ENCODE assay signal across 1 cellular context in genomic region chr10:69696073-69696731, GRCh38.
TF ChIP-seq lines count a peak whose summit lies in the region.

No MANE protein-coding gene starts in this region.

TF ChIP-seq in K562, 482 proteins besides CTCF, POLR2A, EP300 and RAD21 (continued from another document and continues in another):
- TF ChIP-seq RREB1 (CRISPR knock-in tag; IDR thresholded peaks at IDR 0.05) (no peak), RCOR1 (IDR thresholded peaks at IDR 0.05; ENCODE audit: borderline replicate concordance in 1 of 2, low read depth in 2 of 2, low read length in 2 of 2) (0 out of 4 replicates have a peak, but pooled peaks of 1 of the 2 experiments have one; percentile 24), SMC3 (conservative IDR thresholded peaks at IDR 0.05; ENCODE audit: insufficient read depth, low read depth, low read length) (peak; percentile 62), CREBBP (IDR thresholded peaks at IDR 0.05; ENCODE audit: low read depth, low read length) (no peak), BRD4 (IDR thresholded peaks at IDR 0.05) (no peak), ATF7 (IDR thresholded peaks at IDR 0.05) (peak; percentile 92), CLOCK (CRISPR knock-in tag; IDR thresholded peaks at IDR 0.05; ENCODE audit: borderline replicate concordance) (no peak), GABPA (tag; conservative IDR thresholded peaks at IDR 0.05; ENCODE audit: low read depth) (0 out of 2 replicates have a peak, but pooled peaks have one; percentile 31), GTF2A2 (tag; IDR thresholded peaks at IDR 0.05) (no peak), SIX5 (IDR thresholded peaks at IDR 0.05; ENCODE audit: borderline replicate concordance in 1 of 2, insufficient read depth in 1 of 2, low read depth in 1 of 2, low read length in 2 of 2) (no peak), ZNF444 (CRISPR knock-in tag; IDR thresholded peaks at IDR 0.05) (no peak), PTTG1 (tag; IDR thresholded peaks at IDR 0.05; ENCODE audit: low read depth) (no peak), HDAC8 (tag; IDR thresholded peaks at IDR 0.05) (no peak), HIVEP1 (CRISPR knock-in tag; IDR thresholded peaks at IDR 0.05) (no peak), TEAD2 (tag; IDR thresholded peaks at IDR 0.05) (0 out of 2 replicates have a peak, but pooled peaks have one; percentile 8), FOXK2 (conservative IDR thresholded peaks at IDR 0.05 in 1 of 2, IDR thresholded peaks at IDR 0.05 in 1 of 2; ENCODE audit: low read depth in 2 of 2) (no peak), ARID2 (IDR thresholded peaks at IDR 0.05) (no peak), ATF3 (IDR thresholded peaks at IDR 0.05) (peak; percentile 80), ATF3 (CRISPR knock-in tag; conservative IDR thresholded peaks at IDR 0.05) (peak; percentile 66; the same call in 1 of the 2 replicates), CREM (IDR thresholded peaks at IDR 0.05; ENCODE audit: low read depth) (peak; percentile 33), MCM2 (IDR thresholded peaks at IDR 0.05; ENCODE audit: low read depth) (no peak), ZNF280B (CRISPR knock-in tag; IDR thresholded peaks at IDR 0.05) (no peak), HDGF (IDR thresholded peaks at IDR 0.05) (no peak)
- TF ChIP-seq, protein P1, sequence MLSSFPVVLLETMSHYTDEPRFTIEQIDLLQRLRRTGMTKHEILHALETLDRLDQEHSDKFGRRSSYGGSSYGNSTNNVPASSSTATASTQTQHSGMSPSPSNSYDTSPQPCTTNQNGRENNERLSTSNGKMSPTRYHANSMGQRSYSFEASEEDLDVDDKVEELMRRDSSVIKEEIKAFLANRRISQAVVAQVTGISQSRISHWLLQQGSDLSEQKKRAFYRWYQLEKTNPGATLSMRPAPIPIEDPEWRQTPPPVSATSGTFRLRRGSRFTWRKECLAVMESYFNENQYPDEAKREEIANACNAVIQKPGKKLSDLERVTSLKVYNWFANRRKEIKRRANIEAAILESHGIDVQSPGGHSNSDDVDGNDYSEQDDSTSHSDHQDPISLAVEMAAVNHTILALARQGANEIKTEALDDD (IDR thresholded peaks at IDR 0.05): no peak
- TF ChIP-seq, protein P2, sequence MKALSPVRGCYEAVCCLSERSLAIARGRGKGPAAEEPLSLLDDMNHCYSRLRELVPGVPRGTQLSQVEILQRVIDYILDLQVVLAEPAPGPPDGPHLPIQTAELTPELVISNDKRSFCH (CRISPR knock-in tag; IDR thresholded peaks at IDR 0.05): no peak
- TF ChIP-seq, protein P2 (tag; IDR thresholded peaks at IDR 0.05): no peak
- TF ChIP-seq, protein P3, sequence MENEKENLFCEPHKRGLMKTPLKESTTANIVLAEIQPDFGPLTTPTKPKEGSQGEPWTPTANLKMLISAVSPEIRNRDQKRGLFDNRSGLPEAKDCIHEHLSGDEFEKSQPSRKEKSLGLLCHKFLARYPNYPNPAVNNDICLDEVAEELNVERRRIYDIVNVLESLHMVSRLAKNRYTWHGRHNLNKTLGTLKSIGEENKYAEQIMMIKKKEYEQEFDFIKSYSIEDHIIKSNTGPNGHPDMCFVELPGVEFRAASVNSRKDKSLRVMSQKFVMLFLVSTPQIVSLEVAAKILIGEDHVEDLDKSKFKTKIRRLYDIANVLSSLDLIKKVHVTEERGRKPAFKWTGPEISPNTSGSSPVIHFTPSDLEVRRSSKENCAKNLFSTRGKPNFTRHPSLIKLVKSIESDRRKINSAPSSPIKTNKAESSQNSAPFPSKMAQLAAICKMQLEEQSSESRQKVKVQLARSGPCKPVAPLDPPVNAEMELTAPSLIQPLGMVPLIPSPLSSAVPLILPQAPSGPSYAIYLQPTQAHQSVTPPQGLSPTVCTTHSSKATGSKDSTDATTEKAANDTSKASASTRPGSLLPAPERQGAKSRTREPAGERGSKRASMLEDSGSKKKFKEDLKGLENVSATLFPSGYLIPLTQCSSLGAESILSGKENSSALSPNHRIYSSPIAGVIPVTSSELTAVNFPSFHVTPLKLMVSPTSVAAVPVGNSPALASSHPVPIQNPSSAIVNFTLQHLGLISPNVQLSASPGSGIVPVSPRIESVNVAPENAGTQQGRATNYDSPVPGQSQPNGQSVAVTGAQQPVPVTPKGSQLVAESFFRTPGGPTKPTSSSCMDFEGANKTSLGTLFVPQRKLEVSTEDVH (IDR thresholded peaks at IDR 0.05; ENCODE audit: low read depth, partially characterized antibody): no peak
- TF ChIP-seq, protein P4, sequence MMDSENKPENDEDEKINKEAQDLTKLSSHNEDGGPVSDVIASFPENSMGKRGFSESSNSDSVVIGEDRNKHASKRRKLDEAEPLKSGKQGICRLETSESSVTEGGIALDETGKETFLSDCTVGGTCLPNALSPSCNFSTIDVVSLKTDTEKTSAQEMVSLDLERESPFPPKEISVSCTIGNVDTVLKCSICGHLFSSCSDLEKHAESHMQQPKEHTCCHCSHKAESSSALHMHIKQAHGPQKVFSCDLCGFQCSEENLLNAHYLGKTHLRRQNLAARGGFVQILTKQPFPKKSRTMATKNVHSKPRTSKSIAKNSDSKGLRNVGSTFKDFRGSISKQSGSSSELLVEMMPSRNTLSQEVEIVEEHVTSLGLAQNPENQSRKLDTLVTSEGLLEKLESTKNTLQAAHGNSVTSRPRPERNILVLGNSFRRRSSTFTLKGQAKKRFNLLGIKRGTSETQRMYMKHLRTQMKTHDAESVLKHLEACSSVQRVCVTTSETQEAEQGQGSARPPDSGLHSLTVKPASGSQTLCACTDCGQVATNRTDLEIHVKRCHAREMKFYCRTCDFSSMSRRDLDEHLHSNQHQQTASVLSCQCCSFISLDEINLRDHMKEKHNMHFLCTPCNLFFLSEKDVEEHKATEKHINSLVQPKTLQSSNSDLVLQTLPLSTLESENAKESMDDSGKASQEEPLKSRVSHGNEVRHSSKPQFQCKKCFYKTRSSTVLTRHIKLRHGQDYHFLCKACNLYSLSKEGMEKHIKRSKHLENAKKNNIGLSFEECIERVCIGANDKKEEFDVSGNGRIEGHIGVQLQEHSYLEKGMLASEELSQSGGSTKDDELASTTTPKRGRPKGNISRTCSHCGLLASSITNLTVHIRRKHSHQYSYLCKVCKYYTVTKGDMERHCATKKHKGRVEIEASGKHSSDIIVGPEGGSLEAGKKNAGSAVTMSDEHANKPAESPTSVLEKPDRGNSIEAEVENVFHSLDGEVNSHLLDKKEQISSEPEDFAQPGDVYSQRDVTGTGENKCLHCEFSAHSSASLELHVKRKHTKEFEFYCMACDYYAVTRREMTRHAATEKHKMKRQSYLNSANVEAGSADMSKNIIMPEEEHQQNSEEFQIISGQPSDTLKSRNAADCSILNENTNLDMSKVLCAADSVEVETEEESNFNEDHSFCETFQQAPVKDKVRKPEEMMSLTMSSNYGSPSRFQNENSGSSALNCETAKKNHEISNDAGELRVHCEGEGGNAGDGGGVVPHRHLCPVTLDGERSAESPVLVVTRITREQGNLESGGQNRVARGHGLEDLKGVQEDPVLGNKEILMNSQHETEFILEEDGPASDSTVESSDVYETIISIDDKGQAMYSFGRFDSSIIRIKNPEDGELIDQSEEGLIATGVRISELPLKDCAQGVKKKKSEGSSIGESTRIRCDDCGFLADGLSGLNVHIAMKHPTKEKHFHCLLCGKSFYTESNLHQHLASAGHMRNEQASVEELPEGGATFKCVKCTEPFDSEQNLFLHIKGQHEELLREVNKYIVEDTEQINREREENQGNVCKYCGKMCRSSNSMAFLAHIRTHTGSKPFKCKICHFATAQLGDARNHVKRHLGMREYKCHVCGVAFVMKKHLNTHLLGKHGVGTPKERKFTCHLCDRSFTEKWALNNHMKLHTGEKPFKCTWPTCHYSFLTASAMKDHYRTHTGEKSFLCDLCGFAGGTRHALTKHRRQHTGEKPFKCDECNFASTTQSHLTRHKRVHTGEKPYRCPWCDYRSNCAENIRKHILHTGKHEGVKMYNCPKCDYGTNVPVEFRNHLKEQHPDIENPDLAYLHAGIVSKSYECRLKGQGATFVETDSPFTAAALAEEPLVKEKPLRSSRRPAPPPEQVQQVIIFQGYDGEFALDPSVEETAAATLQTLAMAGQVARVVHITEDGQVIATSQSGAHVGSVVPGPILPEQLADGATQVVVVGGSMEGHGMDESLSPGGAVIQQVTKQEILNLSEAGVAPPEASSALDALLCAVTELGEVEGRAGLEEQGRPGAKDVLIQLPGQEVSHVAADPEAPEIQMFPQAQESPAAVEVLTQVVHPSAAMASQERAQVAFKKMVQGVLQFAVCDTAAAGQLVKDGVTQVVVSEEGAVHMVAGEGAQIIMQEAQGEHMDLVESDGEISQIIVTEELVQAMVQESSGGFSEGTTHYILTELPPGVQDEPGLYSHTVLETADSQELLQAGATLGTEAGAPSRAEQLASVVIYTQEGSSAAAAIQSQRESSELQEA (IDR thresholded peaks at IDR 0.05; ENCODE audit: low read depth): no peak
- TF ChIP-seq, protein P5, sequence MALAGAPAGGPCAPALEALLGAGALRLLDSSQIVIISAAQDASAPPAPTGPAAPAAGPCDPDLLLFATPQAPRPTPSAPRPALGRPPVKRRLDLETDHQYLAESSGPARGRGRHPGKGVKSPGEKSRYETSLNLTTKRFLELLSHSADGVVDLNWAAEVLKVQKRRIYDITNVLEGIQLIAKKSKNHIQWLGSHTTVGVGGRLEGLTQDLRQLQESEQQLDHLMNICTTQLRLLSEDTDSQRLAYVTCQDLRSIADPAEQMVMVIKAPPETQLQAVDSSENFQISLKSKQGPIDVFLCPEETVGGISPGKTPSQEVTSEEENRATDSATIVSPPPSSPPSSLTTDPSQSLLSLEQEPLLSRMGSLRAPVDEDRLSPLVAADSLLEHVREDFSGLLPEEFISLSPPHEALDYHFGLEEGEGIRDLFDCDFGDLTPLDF (CRISPR knock-in tag; IDR thresholded peaks at IDR 0.05): no peak
